ENCODE assay signal across 8 cellular contexts in the genomic region with DNA sequence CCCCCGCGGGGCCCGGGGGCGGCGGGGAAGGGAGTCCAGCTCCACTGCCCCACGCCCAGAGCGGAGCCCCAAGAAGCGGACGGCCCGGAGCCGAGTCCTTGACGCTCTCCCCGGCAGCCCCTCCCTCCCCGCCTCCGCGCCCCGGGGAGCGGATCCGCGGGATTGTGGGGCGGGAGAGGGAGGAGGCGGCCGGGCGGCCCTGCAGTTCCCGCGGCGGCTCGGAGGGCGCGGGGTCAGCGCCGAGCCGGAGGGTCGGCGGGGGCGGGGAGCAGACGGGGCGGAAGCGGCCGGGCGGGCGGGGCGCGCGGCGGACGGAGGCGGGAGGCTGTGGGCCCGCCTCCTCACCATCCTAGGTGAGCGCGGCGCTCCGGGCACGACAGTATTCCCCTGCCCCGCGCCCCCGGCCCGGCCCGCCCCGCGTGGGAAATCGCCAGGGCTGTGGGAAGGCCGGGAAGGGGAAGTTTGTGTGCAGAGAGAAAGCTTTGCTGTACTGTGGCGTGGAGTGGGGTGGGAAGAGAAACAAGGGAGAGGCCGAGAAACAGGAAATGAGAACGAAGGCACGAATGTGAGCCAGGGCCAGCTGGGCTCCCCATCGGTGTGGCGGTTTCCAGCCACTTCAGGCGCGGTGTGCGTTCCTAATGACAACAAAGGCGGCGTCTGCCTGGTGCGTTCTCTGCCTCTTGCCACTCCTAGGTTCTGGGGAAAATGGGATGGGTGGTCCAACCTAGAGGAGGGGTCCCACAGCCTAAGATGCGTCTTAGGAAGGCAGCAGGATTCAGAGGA. TPM values are rescaled to one million over a fixed set of nuclear protein-coding genes. Genes with fewer than 3 reads are reported as not detected.
DNase-seq lines count a peak whose midpoint lies in the region; ATAC-seq and TF ChIP-seq lines count a peak whose summit lies in the region.

No MANE protein-coding gene starts in this region.

- H3F3A ChIP-seq in SK-N-SH (replicated peaks; ENCODE audit: insufficient read depth) = peaks cover 17% of the 10 kb centered on the region

- H3K9me2 ChIP-seq in Karpas-422 (replicated peaks; ENCODE audit: insufficient read depth, low read length) (no peaks in the 10 kb centered on the region), SK-N-SH (no peaks in the 10 kb centered on the region; the same call in 1 of the 2 replicates)

- H3K4me3 ChIP-seq in Karpas-422 (ENCODE audit: low read length) (peak overlapping the region; percentile 98), SK-N-SH (ENCODE audit: low read depth in 2 of 2, low read length in 1 of 2) (peak overlapping the region; percentile 84 to 88)

- intact Hi-C loops in left ventricle myocardium superior (cut with micrococcal nuclease) = loop anchor here (10.0 kb wide), 1 partner anchor 381 kb away; no protein-coding TSS in a partner anchor

- H2AFZ ChIP-seq in Karpas-422 (ENCODE audit: low read length) (peak overlapping the region; percentile 51; the same call in 1 of the 2 replicates), SK-N-SH (ENCODE audit: low read depth) (peak overlapping the region; percentile 86)

- WGBS in SK-N-SH (ENCODE audit: low lambda C conversion rate) = 1% methylated on average over 14 of the region's 76 CpGs

- no peak for TF ChIP-seq CTCF in SK-N-SH (IDR thresholded peaks at IDR 0.05)

- ATAC-seq in GM21825 (IDR thresholded peaks at IDR 0.05; ENCODE audit: unreplicated experiment) (peak; percentile 48), left ventricle myocardium superior (peak; percentile 68)

- CTCF ChIA-PET in SK-N-SH (lab: Yijun Ruan, JAX) = interaction anchor here (1.2 to 4.6 kb wide), 4 partner anchors 151 to 368 kb away, joined by 4 to 37 read pairs (median 14); no protein-coding TSS in a partner anchor

- H3K9ac ChIP-seq in Karpas-422 (ENCODE audit: low read length) (peak overlapping the region; percentile 98), SK-N-SH (peak overlapping the region; percentile 98)

- H3K27ac ChIP-seq in Karpas-422 (ENCODE audit: low read length) (peak overlapping the region; percentile 94), SK-N-SH (ENCODE audit: low read depth in 2 of 2, low read length in 1 of 2) (peak overlapping the region; percentile 92 to 98)

- H3K36me3 ChIP-seq in Karpas-422 (ENCODE audit: insufficient read depth, low read length) (no peaks in the 10 kb centered on the region), SK-N-SH (replicated peaks in 1 of 2; ENCODE audit: control insufficient read depth in 1 of 2, insufficient read depth in 2 of 2, low read length in 1 of 2) (no peaks in the 10 kb centered on the region)

- POLR2A ChIA-PET in SK-N-SH (lab: Yijun Ruan, JAX) = interaction anchor here (0.6 to 3.1 kb wide), 7 partner anchors 152 to 483 kb away, joined by 3 to 19 read pairs (median 4); no protein-coding TSS in a partner anchor

- no peaks in the 10 kb centered on the region for H3K9me3 ChIP-seq in Karpas-422 (ENCODE audit: low read length)
- H3K9me3 ChIP-seq in SK-N-SH = no peaks in the 10 kb centered on the region

- H4K20me1 ChIP-seq in Karpas-422 (ENCODE audit: insufficient read depth, low read depth, low read length) (peaks cover 5% of the 10 kb centered on the region; the same call in 1 of the 2 replicates), SK-N-SH (ENCODE audit: insufficient read depth) (no peaks in the 10 kb centered on the region)

- H3K4me1 ChIP-seq in Karpas-422 (ENCODE audit: low read length) = peaks cover 29% of the 10 kb centered on the region
- H3K4me1 ChIP-seq in SK-N-SH (ENCODE audit: control insufficient read depth in 1 of 2, insufficient read depth in 2 of 2, low read depth in 1 of 2, low read length in 1 of 2) = peaks cover 5 to 12% of the 10 kb centered on the region in 2 experiments; a peak in 3 of 4 replicates

- H3K4me2 ChIP-seq in Karpas-422 (ENCODE audit: low read depth, low read length, poor library complexity, severe bottlenecking) = peak overlapping the region; percentile 100
- H3K4me2 ChIP-seq in SK-N-SH = peak overlapping the region; percentile 92

- peak in 1 of 2 experiments; percentile 13; a peak in 2 of 4 replicates for TF ChIP-seq EP300 in SK-N-SH (IDR thresholded peaks at IDR 0.05; ENCODE audit: borderline replicate concordance in 1 of 2, low read depth in 1 of 2, low read length in 1 of 2)

- DNase-seq in GM03348 (ENCODE audit: low spot score) (peak; percentile 88), Karpas-422 (peak; percentile 90), SK-N-SH (peak; percentile 92), amniotic epithelial cell (ENCODE audit: low read depth) (peak; percentile 67), left ventricle myocardium superior (peak; percentile 87), putamen (ENCODE audit: low spot score) (peak; percentile 32), GF-D8 (lab: John Stamatoyannopoulos, UW) (no peak)

- peak; percentile 23 for TF ChIP-seq RAD21 in SK-N-SH (IDR thresholded peaks at IDR 0.05; ENCODE audit: low read length)

- H3K79me2 ChIP-seq in Karpas-422 (ENCODE audit: low read length) (peaks cover 34% of the 10 kb centered on the region), SK-N-SH (ENCODE audit: insufficient read depth) (peaks cover 33% of the 10 kb centered on the region)

- H3K27me3 ChIP-seq in Karpas-422 (ENCODE audit: low read length) = no peaks in the 10 kb centered on the region
- H3K27me3 ChIP-seq in SK-N-SH (ENCODE audit: insufficient read depth) = no peaks in the 10 kb centered on the region

TF ChIP-seq in SK-N-SH, 30 proteins besides CTCF, POLR2A, EP300 and RAD21 (continues in another document):
- TF ChIP-seq SIN3A (IDR thresholded peaks at IDR 0.05; ENCODE audit: borderline replicate concordance, low read depth, low read length) (no peak), POLR2AphosphoS5 (IDR thresholded peaks at IDR 0.05; ENCODE audit: low read depth, low read length) (no peak; the same call in 1 of the 2 replicates), FOSL2 (IDR thresholded peaks at IDR 0.05; ENCODE audit: borderline replicate concordance, low read depth) (no peak), RFX5 (IDR thresholded peaks at IDR 0.05; ENCODE audit: low read length) (no peak), GABPA (IDR thresholded peaks at IDR 0.05; ENCODE audit: low read depth) (peak; percentile 17; the same call in 1 of the 2 replicates), FOXJ3 (CRISPR knock-in tag; IDR thresholded peaks at IDR 0.05) (no peak), FOXM1 (IDR thresholded peaks at IDR 0.05; ENCODE audit: low read depth) (no peak), MXI1 (IDR thresholded peaks at IDR 0.05; ENCODE audit: low read depth, low read length) (peak; percentile 38), RCOR1 (IDR thresholded peaks at IDR 0.05; ENCODE audit: low read length) (no peak), NFIC (IDR thresholded peaks at IDR 0.05; ENCODE audit: borderline replicate concordance) (no peak), MEF2A (IDR thresholded peaks at IDR 0.05; ENCODE audit: borderline replicate concordance, low read depth) (no peak), JUND (IDR thresholded peaks at IDR 0.05) (no peak), GATA2 (CRISPR knock-in tag; IDR thresholded peaks at IDR 0.05) (no peak), CHD2 (IDR thresholded peaks at IDR 0.05; ENCODE audit: low read length, partially characterized antibody) (peak; percentile 11)
- TF ChIP-seq, protein P1, sequence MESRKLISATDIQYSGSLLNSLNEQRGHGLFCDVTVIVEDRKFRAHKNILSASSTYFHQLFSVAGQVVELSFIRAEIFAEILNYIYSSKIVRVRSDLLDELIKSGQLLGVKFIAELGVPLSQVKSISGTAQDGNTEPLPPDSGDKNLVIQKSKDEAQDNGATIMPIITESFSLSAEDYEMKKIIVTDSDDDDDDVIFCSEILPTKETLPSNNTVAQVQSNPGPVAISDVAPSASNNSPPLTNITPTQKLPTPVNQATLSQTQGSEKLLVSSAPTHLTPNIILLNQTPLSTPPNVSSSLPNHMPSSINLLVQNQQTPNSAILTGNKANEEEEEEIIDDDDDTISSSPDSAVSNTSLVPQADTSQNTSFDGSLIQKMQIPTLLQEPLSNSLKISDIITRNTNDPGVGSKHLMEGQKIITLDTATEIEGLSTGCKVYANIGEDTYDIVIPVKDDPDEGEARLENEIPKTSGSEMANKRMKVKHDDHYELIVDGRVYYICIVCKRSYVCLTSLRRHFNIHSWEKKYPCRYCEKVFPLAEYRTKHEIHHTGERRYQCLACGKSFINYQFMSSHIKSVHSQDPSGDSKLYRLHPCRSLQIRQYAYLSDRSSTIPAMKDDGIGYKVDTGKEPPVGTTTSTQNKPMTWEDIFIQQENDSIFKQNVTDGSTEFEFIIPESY (IDR thresholded peaks at IDR 0.05; ENCODE audit: borderline replicate concordance, low read depth) = no peak
- TF ChIP-seq, protein P2, sequence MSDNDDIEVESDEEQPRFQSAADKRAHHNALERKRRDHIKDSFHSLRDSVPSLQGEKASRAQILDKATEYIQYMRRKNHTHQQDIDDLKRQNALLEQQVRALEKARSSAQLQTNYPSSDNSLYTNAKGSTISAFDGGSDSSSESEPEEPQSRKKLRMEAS (IDR thresholded peaks at IDR 0.05; ENCODE audit: low read depth) = 0 out of 2 replicates have a peak, but pooled peaks have one; percentile 41
- TF ChIP-seq, protein P3, sequence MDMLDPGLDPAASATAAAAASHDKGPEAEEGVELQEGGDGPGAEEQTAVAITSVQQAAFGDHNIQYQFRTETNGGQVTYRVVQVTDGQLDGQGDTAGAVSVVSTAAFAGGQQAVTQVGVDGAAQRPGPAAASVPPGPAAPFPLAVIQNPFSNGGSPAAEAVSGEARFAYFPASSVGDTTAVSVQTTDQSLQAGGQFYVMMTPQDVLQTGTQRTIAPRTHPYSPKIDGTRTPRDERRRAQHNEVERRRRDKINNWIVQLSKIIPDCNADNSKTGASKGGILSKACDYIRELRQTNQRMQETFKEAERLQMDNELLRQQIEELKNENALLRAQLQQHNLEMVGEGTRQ (IDR thresholded peaks at IDR 0.05; ENCODE audit: borderline replicate concordance, low read depth, low read length) = no peak
- TF ChIP-seq, protein P4, sequence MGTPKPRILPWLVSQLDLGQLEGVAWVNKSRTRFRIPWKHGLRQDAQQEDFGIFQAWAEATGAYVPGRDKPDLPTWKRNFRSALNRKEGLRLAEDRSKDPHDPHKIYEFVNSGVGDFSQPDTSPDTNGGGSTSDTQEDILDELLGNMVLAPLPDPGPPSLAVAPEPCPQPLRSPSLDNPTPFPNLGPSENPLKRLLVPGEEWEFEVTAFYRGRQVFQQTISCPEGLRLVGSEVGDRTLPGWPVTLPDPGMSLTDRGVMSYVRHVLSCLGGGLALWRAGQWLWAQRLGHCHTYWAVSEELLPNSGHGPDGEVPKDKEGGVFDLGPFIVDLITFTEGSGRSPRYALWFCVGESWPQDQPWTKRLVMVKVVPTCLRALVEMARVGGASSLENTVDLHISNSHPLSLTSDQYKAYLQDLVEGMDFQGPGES (IDR thresholded peaks at IDR 0.05; ENCODE audit: low read depth, low read length) = no peak

RNA-seq across cellular contexts. Expression of a gene that starts 1.3 kb away (rescaled TPM):
- 19.6 and 38.1 TPM in 2 replicates for total RNA-seq in Karpas-422 (2014; rRNA removed; shearing (Covaris generic); ENCODE audit: low replicate concordance)
- 2.4 and 3.1 TPM in 2 replicates for polyA plus RNA-seq in SK-N-SH (2012; rRNA removed)
- polyA plus RNA-seq in SK-N-SH (2012; cell fraction: cytosol; rRNA removed) = 3.2 and 3.3 TPM in 2 replicates
- polyA plus RNA-seq in SK-N-SH (2012; cell fraction: nucleus; rRNA removed) = 4.3 and 6.0 TPM in 2 replicates
- total RNA-seq in left ventricle myocardium superior = 17.4 TPM
